8 cellular contexts compared by ENCODE assay signal in genomic region chr11:66288866-66289547, GRCh38. TPM values are rescaled to one million over a fixed set of nuclear protein-coding genes. Genes with fewer than 3 reads are reported as not detected.
A peak's percentile ranks its signal among the peaks of the same experiment; 100 is the strongest.
DNase-seq lines count a peak whose midpoint lies in the region; ATAC-seq and FAIRE-seq lines count a peak whose summit lies in the region.

Gene YIF1A, minus strand, starts transcription at chr11:66289143. Its CDS starts 158 bp downstream, at chr11:66288985.

- FAIRE-seq in RCC 7860 (lab: Jason Lieb, UNC), result peak; percentile 87

- ATAC-seq in GM21786 (IDR thresholded peaks at IDR 0.05; ENCODE audit: unreplicated experiment), result peak; percentile 95
- peak; percentile 93 for ATAC-seq in activated T-cell treated with anti-CD3 and anti-CD28 coated beads, Interleukin-2, amount 50 U/mL, for 72 hours (replicated peaks in 1 of 2)
- peak; percentile 94 for ATAC-seq in esophagus mucosa

- H3K9me3 Mint-ChIP-seq in activated T-cell treated with anti-CD3 and anti-CD28 coated beads, Interleukin-2, amount 50 U/mL, for 72 hours, result no peaks in the 10 kb centered on the region

- H3K27me3 ChIP-seq in muscle layer of colon (ENCODE audit: control insufficient read depth in 1 of 2, insufficient read depth in 2 of 2, low read length in 2 of 2), result peaks cover 18 to 27% of the 10 kb centered on the region in 2 donors

- DNase-seq in DMS79 (lab: John Stamatoyannopoulos, UW) (peak; percentile 99), RCC 7860 (ENCODE audit: low spot score) (peak; percentile 98)
- DNase-seq in activated T-cell treated with anti-CD3 and anti-CD28 coated beads, Interleukin-2, amount 50 U/mL, for 72 hours, result peak; percentile 99
- peak; percentile 94 for DNase-seq in stimulated activated CD8-positive, alpha-beta memory T cell treated with anti-CD3 and anti-CD28 coated beads, Interleukin-7, amount 100 ng/mL, for 24 hours (ENCODE audit: low read depth)

- H3K36me3 ChIP-seq in KOPT-K1 (ENCODE audit: insufficient read depth, low read length) (peaks cover 13% of the 10 kb centered on the region; the same call in 1 of the 2 replicates), muscle layer of colon (ENCODE audit: insufficient read depth, low read length) (peaks cover 7% of the 10 kb centered on the region)

- peaks cover 19% of the 10 kb centered on the region for H3K4me1 ChIP-seq in muscle layer of colon (ENCODE audit: insufficient read depth, low read length)

- H3K36me3 Mint-ChIP-seq in activated T-cell treated with anti-CD3 and anti-CD28 coated beads, Interleukin-2, amount 50 U/mL, for 72 hours (ENCODE audit: insufficient read depth in 2 of 2), result peaks cover 0 to 2% of the 10 kb centered on the region in 2 donors

- peak within 1 kb of the TSS; percentile 69 for H3K27ac ChIP-seq in KOPT-K1 (ENCODE audit: low read depth, low read length, poor library complexity, severe bottlenecking)
- peak within 1 kb of the TSS; percentile 90 for H3K27ac ChIP-seq in muscle layer of colon (ENCODE audit: low read depth, low read length)

- H3K4me3 Mint-ChIP-seq in activated T-cell treated with anti-CD3 and anti-CD28 coated beads, Interleukin-2, amount 50 U/mL, for 72 hours, result peak within 1 kb of the TSS; percentile 92 to 93

- no peaks in the 10 kb centered on the region for H3K9me3 ChIP-seq in KOPT-K1 (ENCODE audit: insufficient read depth, low read length, poor library complexity, severe bottlenecking)
- H3K9me3 ChIP-seq in muscle layer of colon (ENCODE audit: low read length), result no peaks in the 10 kb centered on the region

- peaks cover 28% of the 10 kb centered on the region for H3K4me1 Mint-ChIP-seq in activated T-cell treated with anti-CD3 and anti-CD28 coated beads, Interleukin-2, amount 50 U/mL, for 72 hours (ENCODE audit: low read depth)

- H3K27me3 Mint-ChIP-seq in activated T-cell treated with anti-CD3 and anti-CD28 coated beads, Interleukin-2, amount 50 U/mL, for 72 hours (ENCODE audit: low read depth), result peaks cover 27% of the 10 kb centered on the region

- H3K27ac Mint-ChIP-seq in activated T-cell treated with anti-CD3 and anti-CD28 coated beads, Interleukin-2, amount 50 U/mL, for 72 hours, result peak within 1 kb of the TSS; percentile 94

- H3K9ac ChIP-seq in muscle layer of colon (ENCODE audit: low read length), result peak within 1 kb of the TSS; percentile 89

- peak within 1 kb of the TSS; percentile 81 to 95 for H3K4me3 ChIP-seq in muscle layer of colon (ENCODE audit: low read depth in 1 of 2, low read length in 2 of 2)

RNA-seq across cellular contexts. Expression of gene YIF1A, which starts in this region (rescaled TPM):
- 10 to 100 TPM; 42.9 to 50.8 TPM for total RNA-seq in activated T-cell treated with anti-CD3 and anti-CD28 coated beads, Interleukin-2, amount 50 U/mL, for 72 hours
- total RNA-seq in esophagus mucosa, result 69.7 TPM

Comparison
In these comparisons a context has a peak if more than half of its experiments do, and no peak if none do; other contexts are left out.
1. Peak in every context shown above with its lines: DNase-seq, ATAC-seq, H3K4me3 ChIP-seq and H3K27ac ChIP-seq.